ENCODE assay signal across 9 cellular contexts in genomic region chr5:141382469-141383294, GRCh38. TPM values are rescaled to one million over a fixed set of nuclear protein-coding genes. Genes with fewer than 3 reads are reported as not detected.
DNase-seq lines count a peak whose midpoint lies in the region; ATAC-seq and TF ChIP-seq lines count a peak whose summit lies in the region.
"Had no signal": no experiment of that assay in that cellular context is flagged by ENCODE, and none has a peak within 500 bp of the region (broad histone marks: within the 10 kb centered on the region; RNA-seq: fewer than 3 reads in every experiment).

TSS of gene PCDHGA7 (plus strand) at chr5:141382742. CDS start at chr5:141382900, 158 bp downstream.

- H3K36me3 Mint-ChIP-seq in activated CD8-positive, alpha-beta T cell treated with anti-CD3 and anti-CD28 coated beads, Interleukin-2, amount 10 ng/mL, durations not matched to agents 7 days and 5 days (ENCODE audit: low read depth), result peaks cover 2% of the 10 kb centered on the region
- H3K36me3 Mint-ChIP-seq in activated CD8-positive, alpha-beta T cell treated with anti-CD3 and anti-CD28 coated beads for 36 hours (ENCODE audit: low read depth), result peaks cover 7% of the 10 kb centered on the region
- H3K36me3 Mint-ChIP-seq in WTC11, result peaks cover 30% of the 10 kb centered on the region

- TF ChIP-seq EP300 in suprapubic skin (IDR thresholded peaks at IDR 0.05), result no peak

- no peak within 1 kb of the TSS for H3K4me3 ChIP-seq in cardiac muscle cell
- peak within 1 kb of the TSS; percentile 17 for H3K4me3 ChIP-seq in suprapubic skin

- no peak within 1 kb of the TSS for H3K27ac Mint-ChIP-seq in activated CD8-positive, alpha-beta T cell treated with anti-CD3 and anti-CD28 coated beads, Interleukin-2, amount 10 ng/mL, durations not matched to agents 7 days and 5 days
- H3K27ac Mint-ChIP-seq in activated CD8-positive, alpha-beta T cell treated with anti-CD3 and anti-CD28 coated beads for 36 hours, result no peak within 1 kb of the TSS
- peak within 1 kb of the TSS; percentile 74; the same call in 1 of the 2 replicates for H3K27ac Mint-ChIP-seq in WTC11

- H3K9me3 Mint-ChIP-seq in activated CD8-positive, alpha-beta T cell treated with anti-CD3 and anti-CD28 coated beads, Interleukin-2, amount 10 ng/mL, durations not matched to agents 7 days and 5 days (ENCODE audit: insufficient read depth), result peaks cover 20% of the 10 kb centered on the region
- peaks cover 20% of the 10 kb centered on the region for H3K9me3 Mint-ChIP-seq in activated CD8-positive, alpha-beta T cell treated with anti-CD3 and anti-CD28 coated beads for 36 hours
- peaks cover 42% of the 10 kb centered on the region for H3K9me3 Mint-ChIP-seq in WTC11

- peak within 1 kb of the TSS; percentile 36 for H3K4me3 Mint-ChIP-seq in activated CD8-positive, alpha-beta T cell treated with anti-CD3 and anti-CD28 coated beads, Interleukin-2, amount 10 ng/mL, durations not matched to agents 7 days and 5 days
- no peak within 1 kb of the TSS for H3K4me3 Mint-ChIP-seq in activated CD8-positive, alpha-beta T cell treated with anti-CD3 and anti-CD28 coated beads for 36 hours
- peak within 1 kb of the TSS; percentile 84 for H3K4me3 Mint-ChIP-seq in WTC11

- 14% methylated on average over 35 of the region's 37 CpGs for WGBS in suprapubic skin

- no peak for ATAC-seq in activated CD8-positive, alpha-beta T cell treated with anti-CD3 and anti-CD28 coated beads, Interleukin-2, amount 10 ng/mL, durations not matched to agents 7 days and 5 days
- ATAC-seq in activated CD8-positive, alpha-beta T cell treated with anti-CD3 and anti-CD28 coated beads for 36 hours, result no peak
- ATAC-seq in WTC11 (no peak), GM19351 (IDR thresholded peaks at IDR 0.05; ENCODE audit: unreplicated experiment) (no peak)

- H3K36me3 ChIP-seq in cardiac muscle cell, result no peaks in the 10 kb centered on the region
- no peaks in the 10 kb centered on the region for H3K36me3 ChIP-seq in suprapubic skin

- POLR2A ChIA-PET in activated CD8-positive, alpha-beta T cell treated with anti-CD3 and anti-CD28 coated beads, Interleukin-2, amount 10 ng/mL, durations not matched to agents 7 days and 5 days (lab: Charles Lee), result no interaction called here
- POLR2A ChIA-PET in activated CD8-positive, alpha-beta T cell treated with anti-CD3 and anti-CD28 coated beads for 36 hours (lab: Charles Lee), result no interaction called here
- POLR2A ChIA-PET in WTC11 (lab: Charles Lee), result no interaction called here

- H3K4me1 ChIP-seq in cardiac muscle cell (ENCODE audit: low read depth) (no peaks in the 10 kb centered on the region), suprapubic skin (no peaks in the 10 kb centered on the region)

- intact Hi-C loops in activated CD8-positive, alpha-beta T cell treated with anti-CD3 and anti-CD28 coated beads for 36 hours (cut with micrococcal nuclease), result no loop called here

- H3K9me3 ChIP-seq in cardiac muscle cell (ENCODE audit: low read depth), result no peaks in the 10 kb centered on the region
- H3K9me3 ChIP-seq in suprapubic skin, result peaks cover 56% of the 10 kb centered on the region

- DNase-seq in activated CD8-positive, alpha-beta T cell treated with anti-CD3 and anti-CD28 coated beads, Interleukin-2, amount 10 ng/mL, durations not matched to agents 7 days and 5 days, result no peak
- DNase-seq in activated CD8-positive, alpha-beta T cell treated with anti-CD3 and anti-CD28 coated beads for 36 hours, result no peak
- DNase-seq in WTC11 (ENCODE audit: low spot score) (no peak), cardiac muscle cell (ENCODE audit: low read depth in 1 of 2, low spot score in 1 of 2) (peak in 1 of 2 donors; percentile 38), suprapubic skin (ENCODE audit: low spot score in 2 of 2) (no peak), DMS79 treated with DMSO at 0.1 percent for 48 hours (lab: John Stamatoyannopoulos, UW) (no peak), SIG-M5 treated with dmso at 0.1 percent for 504 hours (lab: John Stamatoyannopoulos, UW; ENCODE audit: unreplicated experiment) (no peak)
- DNase-seq: SHP77 treated with DMSO at 0.1 percent for 48 hours had no signal

- no peaks in the 10 kb centered on the region for H3K27me3 ChIP-seq in cardiac muscle cell
- no peaks in the 10 kb centered on the region for H3K27me3 ChIP-seq in suprapubic skin

- TF ChIP-seq CTCF in activated CD8-positive, alpha-beta T cell treated with anti-CD3 and anti-CD28 coated beads for 36 hours (IDR thresholded peaks at IDR 0.05), result no peak
- TF ChIP-seq CTCF in WTC11 (IDR thresholded peaks at IDR 0.05) (no peak), cardiac muscle cell (IDR thresholded peaks at IDR 0.05; ENCODE audit: low read depth, low read length) (peak; percentile 33), suprapubic skin (IDR thresholded peaks at IDR 0.05) (no peak)

- TF ChIP-seq POLR2A in suprapubic skin (IDR thresholded peaks at IDR 0.05), result no peak

- H3K4me1 Mint-ChIP-seq in activated CD8-positive, alpha-beta T cell treated with anti-CD3 and anti-CD28 coated beads, Interleukin-2, amount 10 ng/mL, durations not matched to agents 7 days and 5 days (ENCODE audit: low read depth), result no peaks in the 10 kb centered on the region
- H3K4me1 Mint-ChIP-seq in activated CD8-positive, alpha-beta T cell treated with anti-CD3 and anti-CD28 coated beads for 36 hours (ENCODE audit: low read depth), result no peaks in the 10 kb centered on the region
- no peaks in the 10 kb centered on the region for H3K4me1 Mint-ChIP-seq in WTC11

- CTCF ChIA-PET in activated CD8-positive, alpha-beta T cell treated with anti-CD3 and anti-CD28 coated beads, Interleukin-2, amount 10 ng/mL, durations not matched to agents 7 days and 5 days (lab: Charles Lee), result interaction anchor here (1.5 to 1.7 kb wide), 2 partner anchors 8 to 13 kb away, joined by 4 to 5 read pairs; partner anchors contain the start of genes PCDHGA6 and PCDHGB3
- CTCF ChIA-PET in activated CD8-positive, alpha-beta T cell treated with anti-CD3 and anti-CD28 coated beads for 36 hours (lab: Charles Lee), result interaction anchor here (0.8 kb wide), 1 partner anchor 14 kb away, joined by 3 read pairs; no protein-coding TSS in a partner anchor
- CTCF ChIA-PET in WTC11 (lab: Charles Lee), result interaction anchor here (0.6 to 1.9 kb wide), 12 partner anchors 12 to 247 kb away, joined by 3 to 5 read pairs (median 4); partner anchors contain the start of genes PCDHB14, PCDHB15, PCDHB5 and PCDHGA10

- H3K27me3 Mint-ChIP-seq in activated CD8-positive, alpha-beta T cell treated with anti-CD3 and anti-CD28 coated beads, Interleukin-2, amount 10 ng/mL, durations not matched to agents 7 days and 5 days (ENCODE audit: low read depth), result peaks cover 35% of the 10 kb centered on the region
- peaks cover 60% of the 10 kb centered on the region for H3K27me3 Mint-ChIP-seq in activated CD8-positive, alpha-beta T cell treated with anti-CD3 and anti-CD28 coated beads for 36 hours
- H3K27me3 Mint-ChIP-seq in WTC11 (ENCODE audit: low read depth), result peaks cover 18% of the 10 kb centered on the region

- H3K27ac ChIP-seq in cardiac muscle cell (no peak within 1 kb of the TSS), suprapubic skin (no peak within 1 kb of the TSS)

TF ChIP-seq in WTC11, 78 proteins besides CTCF, POLR2A, EP300 and RAD21 (continues in another document):
- TF ChIP-seq RORB (CRISPR knock-in tag; IDR thresholded peaks at IDR 0.05) (no peak), ERG (CRISPR knock-in tag; IDR thresholded peaks at IDR 0.05) (no peak), ZNF423 (CRISPR knock-in tag; IDR thresholded peaks at IDR 0.05) (no peak), MXD4 (CRISPR knock-in tag; IDR thresholded peaks at IDR 0.05; ENCODE audit: borderline replicate concordance) (no peak), IRF2 (CRISPR knock-in tag; IDR thresholded peaks at IDR 0.05; ENCODE audit: borderline replicate concordance, low read depth) (no peak), USF1 (CRISPR knock-in tag; IDR thresholded peaks at IDR 0.05) (no peak), ZNF219 (CRISPR knock-in tag; IDR thresholded peaks at IDR 0.05; ENCODE audit: borderline replicate concordance) (no peak), ELF4 (CRISPR knock-in tag; IDR thresholded peaks at IDR 0.05; ENCODE audit: low read depth) (no peak), MAX (CRISPR knock-in tag; IDR thresholded peaks at IDR 0.05) (no peak)
- TF ChIP-seq, protein P1, sequence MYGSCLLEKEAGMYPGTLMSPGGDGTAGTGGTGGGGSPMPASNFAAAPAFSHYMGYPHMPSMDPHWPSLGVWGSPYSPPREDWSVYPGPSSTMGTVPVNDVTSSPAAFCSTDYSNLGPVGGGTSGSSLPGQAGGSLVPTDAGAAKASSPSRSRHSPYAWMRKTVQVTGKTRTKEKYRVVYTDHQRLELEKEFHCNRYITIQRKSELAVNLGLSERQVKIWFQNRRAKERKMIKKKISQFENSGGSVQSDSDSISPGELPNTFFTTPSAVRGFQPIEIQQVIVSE (CRISPR knock-in tag; IDR thresholded peaks at IDR 0.05; ENCODE audit: borderline replicate concordance), result no peak

RNA-seq across cellular contexts. Expression of gene PCDHGA7, which starts in this region (rescaled TPM):
- not detected for total RNA-seq in activated CD8-positive, alpha-beta T cell treated with anti-CD3 and anti-CD28 coated beads, Interleukin-2, amount 10 ng/mL, durations not matched to agents 7 days and 5 days
- total RNA-seq in activated CD8-positive, alpha-beta T cell treated with anti-CD3 and anti-CD28 coated beads for 36 hours, result not detected
- total RNA-seq in WTC11 (2021) (1.6 to 2.8 TPM (median 2.1 TPM) in 3 replicates), cardiac muscle cell (1.0 and 1.2 TPM in 2 replicates), suprapubic skin (1 to 10 TPM; 2.7 to 5.6 (median 4.5) TPM)
- polyA plus RNA-seq in cardiac muscle cell, result 0.20 TPM in 1 of 2 replicates, not detected in the other
